In the genomic region with DNA sequence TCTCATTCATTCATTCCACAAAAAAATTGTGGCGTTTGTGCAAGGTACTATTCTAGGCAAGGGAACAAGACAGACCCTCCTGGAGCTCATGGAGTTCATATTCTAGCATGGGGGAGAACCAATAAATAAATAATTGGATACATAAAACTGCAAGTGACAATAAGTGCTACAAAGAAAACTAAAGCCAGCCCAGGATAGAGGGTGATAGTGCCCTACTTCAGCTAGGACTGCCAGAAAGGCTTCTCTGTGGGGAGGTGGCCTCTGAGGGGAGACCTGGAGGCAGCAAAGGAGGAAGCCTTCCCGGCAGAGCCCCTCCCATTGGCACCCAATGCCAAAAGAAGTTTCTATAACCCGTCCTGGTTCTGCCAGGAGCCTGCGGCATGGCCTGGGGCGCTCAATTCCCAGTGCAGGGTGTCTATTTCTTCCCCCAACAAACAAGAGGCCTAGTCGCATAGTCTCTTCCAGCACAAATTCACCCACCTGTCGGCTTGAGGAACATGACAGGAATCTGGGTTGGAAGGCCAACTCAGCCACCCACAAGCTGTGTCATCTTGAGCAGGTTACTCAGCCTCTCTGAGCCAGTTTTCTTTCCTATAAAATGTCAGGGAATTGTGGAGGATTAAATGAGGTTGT, we compare ENCODE assay signal across 8 cellular contexts.
A peak's percentile ranks its signal among the peaks of the same experiment; 100 is the strongest.
DNase-seq lines count a peak whose midpoint lies in the region; ATAC-seq and TF ChIP-seq lines count a peak whose summit lies in the region.
"Had no signal": no experiment of that assay in that cellular context is flagged by ENCODE, and none has a peak within 500 bp of the region (broad histone marks: within the 10 kb centered on the region; RNA-seq: fewer than 3 reads in every experiment).

No MANE protein-coding gene starts in this region.

- H3K4me1 ChIP-seq in esophagus muscularis mucosa (peaks cover 31 to 76% (median 69%) of the 10 kb centered on the region in 4 donors), smooth muscle cell (ENCODE audit: low read depth) (peaks cover 35% of the 10 kb centered on the region), mucosa of descending colon (ENCODE audit: low read depth) (peaks cover 54% of the 10 kb centered on the region)

- no peak overlapping the region for H3K9ac ChIP-seq in smooth muscle cell (ENCODE audit: low read depth)

- CTCF ChIA-PET in RWPE1 (lab: Yijun Ruan, JAX): interaction anchor here (0.6 to 1.0 kb wide), 5 partner anchors 26 to 96 kb away, joined by 3 to 5 read pairs (median 3); no protein-coding TSS in a partner anchor

- intact Hi-C loops in esophagus muscularis mucosa (cut with DNase I): loop anchor here (10.0 kb wide), 2 partner anchors 307 to 363 kb away; no protein-coding TSS in a partner anchor
- intact Hi-C loops in mucosa of descending colon (cut with DNase I, micrococcal nuclease): loop anchor here in 1 of 2 donors (1.0 kb wide), 1 partner anchor 153 kb away; no protein-coding TSS in a partner anchor

- H3F3A ChIP-seq in smooth muscle cell (ENCODE audit: low read depth): peaks cover 7% of the 10 kb centered on the region

- peak overlapping the region; percentile 71 for H3K4me2 ChIP-seq in smooth muscle cell

- H3K27ac ChIP-seq in RWPE1 (peak overlapping the region; percentile 98), esophagus muscularis mucosa (replicated peaks in 1 of 4) (peak overlapping the region; percentile 11 to 68 (median 49)), smooth muscle cell (ENCODE audit: low read depth) (peak overlapping the region; percentile 68)

- WGBS in esophagus muscularis mucosa: 82% methylated on average over 7 of the region's 7 CpGs
- WGBS in smooth muscle cell (ENCODE audit: low lambda C conversion rate): 82% methylated on average over 7 of the region's 7 CpGs

- no peak for ATAC-seq in esophagus mucosa
- ATAC-seq in HG03039 (IDR thresholded peaks at IDR 0.05; ENCODE audit: unreplicated experiment): no peak
- ATAC-seq in mucosa of descending colon: no peak

- H2AFZ ChIP-seq in smooth muscle cell (ENCODE audit: low read depth): no peak overlapping the region

- TF ChIP-seq CTCF in RWPE1 (conservative IDR thresholded peaks at IDR 0.05; ENCODE audit: low read depth) (no peak), esophagus muscularis mucosa (IDR thresholded peaks at IDR 0.05) (peak in 1 of 3 experiments; percentile 2), smooth muscle cell (IDR thresholded peaks at IDR 0.05; ENCODE audit: borderline replicate concordance, insufficient read depth, poor library complexity, severe bottlenecking) (no peak), mucosa of descending colon (IDR thresholded peaks at IDR 0.05) (no peak)

- H3K36me3 ChIP-seq in esophagus muscularis mucosa (no peaks in the 10 kb centered on the region), smooth muscle cell (ENCODE audit: low read depth) (no peaks in the 10 kb centered on the region), mucosa of descending colon (ENCODE audit: low read depth) (no peaks in the 10 kb centered on the region)

- POLR2A ChIA-PET in RWPE1 (lab: Yijun Ruan, JAX; ENCODE audit: low non-redundant PET): no interaction called here

- H3K9me3 ChIP-seq in esophagus muscularis mucosa (no peaks in the 10 kb centered on the region), smooth muscle cell (replicated peaks; ENCODE audit: low read depth) (no peaks in the 10 kb centered on the region), mucosa of descending colon (no peaks in the 10 kb centered on the region)

- DNase-seq in HT-29 (ENCODE audit: low spot score): peak; percentile 8
- no peak for DNase-seq in RWPE1 (ENCODE audit: low spot score)
- no peak for DNase-seq in esophagus muscularis mucosa (ENCODE audit: extremely low spot score)
- no peak for DNase-seq in smooth muscle cell (lab: John Stamatoyannopoulos, UW; ENCODE audit: unreplicated experiment)
- DNase-seq in mucosa of descending colon: no peak
- DNase-seq: islet precursor cell had no signal

- no peak for TF ChIP-seq POLR2A in esophagus muscularis mucosa (IDR thresholded peaks at IDR 0.05; ENCODE audit: low read depth)

- H3K79me2 ChIP-seq in smooth muscle cell (ENCODE audit: low read depth): no peaks in the 10 kb centered on the region

- H3K4me3 ChIP-seq in esophagus muscularis mucosa: no peak overlapping the region
- no peak overlapping the region for H3K4me3 ChIP-seq in smooth muscle cell
- H3K4me3 ChIP-seq in mucosa of descending colon: no peak overlapping the region

- H3K27me3 ChIP-seq in esophagus muscularis mucosa: no peaks in the 10 kb centered on the region
- no peaks in the 10 kb centered on the region for H3K27me3 ChIP-seq in smooth muscle cell (ENCODE audit: low read depth)

- no peak for TF ChIP-seq EP300 in esophagus muscularis mucosa (IDR thresholded peaks at IDR 0.05)

- no peaks in the 10 kb centered on the region for H4K20me1 ChIP-seq in smooth muscle cell (ENCODE audit: low read depth)
